Comparison of ENCODE assay signal across 8 cellular contexts in genomic region chr15:55196458-55197361, GRCh38. TPM values are rescaled to one million over a fixed set of nuclear protein-coding genes. Genes with fewer than 3 reads are reported as not detected.
DNase-seq lines count a peak whose midpoint lies in the region; ATAC-seq, FAIRE-seq and TF ChIP-seq lines count a peak whose summit lies in the region.

TSS of gene RSL24D1 (minus strand) at chr15:55196941. CDS start at chr15:55196890, 51 bp downstream.

- H3K36me3 ChIP-seq in heart right ventricle (peaks cover 0 to 11% (median 0%) of the 10 kb centered on the region in 9 donors), upper lobe of right lung (peaks cover 11% of the 10 kb centered on the region)

- H3K27me3 ChIP-seq in heart right ventricle, result no peaks in the 10 kb centered on the region
- no peaks in the 10 kb centered on the region for H3K27me3 ChIP-seq in upper lobe of right lung

- H3K4me3 ChIP-seq in heart right ventricle (peak within 1 kb of the TSS; percentile 61 to 98 (median 82)), upper lobe of right lung (peak within 1 kb of the TSS; percentile 81)

- peak; percentile 97 for TF ChIP-seq POLR2A in GM12891 (IDR thresholded peaks at IDR 0.05; ENCODE audit: low read depth, low read length)

- TF ChIP-seq CTCF in heart right ventricle (IDR thresholded peaks at IDR 0.05) (peak in 8 of 9 donors; percentile 20 to 60 (median 44)), upper lobe of right lung (IDR thresholded peaks at IDR 0.05) (peak; percentile 53)

- intact Hi-C loops in heart right ventricle (cut with DNase I), result loop anchor here in 1 of 10 donors (5.0 kb wide), 1 partner anchor 96 kb away; no protein-coding TSS in a partner anchor
- intact Hi-C loops in posterior cingulate gyrus (cut with DNase I), result no loop called here
- intact Hi-C loops in upper lobe of right lung (cut with DNase I), result no loop called here

- peak; percentile 97 for ATAC-seq in HG02840 (IDR thresholded peaks at IDR 0.05; ENCODE audit: low FRiP score, unreplicated experiment)
- ATAC-seq in heart right ventricle, result peak; percentile 99 to 100 (median 100)
- peak; percentile 99 for ATAC-seq in upper lobe of right lung

- H3K4me1 ChIP-seq in heart right ventricle (peaks cover 0 to 46% (median 25%) of the 10 kb centered on the region in 9 donors), upper lobe of right lung (peaks cover 22% of the 10 kb centered on the region)

- DNase-seq in GM12891 (ENCODE audit: insufficient read length, low spot score), result peak; percentile 73
- DNase-seq in NCI-H1436 (lab: John Stamatoyannopoulos, UW), result peak; percentile 95
- DNase-seq in T follicular helper cell (ENCODE audit: low read depth), result peak; percentile 95
- peak; percentile 99 for DNase-seq in amniotic epithelial cell (ENCODE audit: low read depth)
- peak; percentile 93 to 97 for DNase-seq in heart right ventricle
- DNase-seq in posterior cingulate gyrus, result peak; percentile 94 to 99 (median 97)
- peak; percentile 97 for DNase-seq in upper lobe of right lung

- H3K9me3 ChIP-seq in heart right ventricle (no peaks in the 10 kb centered on the region), upper lobe of right lung (no peaks in the 10 kb centered on the region)

- 0% methylated on average over 62 of the region's 62 CpGs for WGBS in heart right ventricle, 2 donors

- H3K27ac ChIP-seq in heart right ventricle, result peak within 1 kb of the TSS; percentile 60 to 95 (median 91)
- peak within 1 kb of the TSS; percentile 90 for H3K27ac ChIP-seq in upper lobe of right lung

- peak; percentile 100 for FAIRE-seq in GM12891 (lab: Jason Lieb, UNC)

TF ChIP-seq in GM12891, 5 proteins besides CTCF, POLR2A, EP300 and RAD21:
- TF ChIP-seq SPI1 (IDR thresholded peaks at IDR 0.05; ENCODE audit: low read depth, low read length) (peak; percentile 81), POU2F2 (IDR thresholded peaks at IDR 0.05; ENCODE audit: low read depth, low read length) (peak; percentile 77), TAF1 (IDR thresholded peaks at IDR 0.05; ENCODE audit: low read depth, low read length) (peak; percentile 82), POLR2AphosphoS5 (IDR thresholded peaks at IDR 0.05; ENCODE audit: low read depth, low read length) (peak; percentile 94), PAX5 (IDR thresholded peaks at IDR 0.05; ENCODE audit: insufficient read depth, low read length, severe bottlenecking) (no peak)

RNA-seq across cellular contexts. Expression of gene RSL24D1, which starts in this region (rescaled TPM):
- 100 TPM for polyA plus RNA-seq in GM12891 (2012; ENCODE audit: low read depth, missing spikeins)
- total RNA-seq in heart right ventricle (10 to 100 TPM; 38.0 to 53.1 (median 40.5) TPM), upper lobe of right lung (62.1 TPM)
- 10 to 100 TPM; 32.3 to 44.2 TPM for polyA plus RNA-seq in heart right ventricle

Comparison
In these comparisons a context has a peak if more than half of its experiments do, and no peak if none do; other contexts are left out.
1. Peak in every context shown above with its lines: DNase-seq, ATAC-seq, H3K4me3 ChIP-seq and H3K27ac ChIP-seq.